ENCODE assay signal across 8 cellular contexts in genomic region chrX:47649302-47649701, GRCh38. TPM values are rescaled to one million over a fixed set of nuclear protein-coding genes. Genes with fewer than 3 reads are reported as not detected.
DNase-seq lines count a peak whose midpoint lies in the region; ATAC-seq and TF ChIP-seq lines count a peak whose summit lies in the region.

No MANE protein-coding gene starts in this region.

- no peak for DNase-seq in AG09309 (ENCODE audit: low read depth)
- DNase-seq in Jurkat, Clone E6-1 (ENCODE audit: low read depth, low spot score): no peak
- DNase-seq in cardiac fibroblast (ENCODE audit: low read depth in 2 of 2): no peak
- DNase-seq in naive B cell: no peak
- DNase-seq in NCI-H2107 treated with DMSO at 0.1 percent for 48 hours (lab: John Stamatoyannopoulos, UW; ENCODE audit: unreplicated experiment): no peak
- no peak for DNase-seq in RKO (ENCODE audit: low spot score)
- DNase-seq in GM10248 (ENCODE audit: extremely low spot score): no peak
- DNase-seq in effector CD8-positive, alpha-beta T cell (lab: John Stamatoyannopoulos, UW): no peak

- H3K9me3 Mint-ChIP-seq in naive B cell: no peaks in the 10 kb centered on the region

- peaks cover 0 to 5% of the 10 kb centered on the region in 2 donors for H3K36me3 Mint-ChIP-seq in naive B cell

- POLR2A ChIA-PET in GM10248 (lab: Yijun Ruan, JAX): interaction anchor here (0.6 to 1.2 kb wide), 2 partner anchors 93 to 94 kb away, joined by 5 to 6 read pairs; no protein-coding TSS in a partner anchor

- H3K4me3 Mint-ChIP-seq in naive B cell: peak overlapping the region; percentile 82 to 94 (median 86)

- CTCF ChIA-PET in GM10248 (lab: Yijun Ruan, JAX): no interaction called here

- peak overlapping the region in 4 of 6 donors; percentile 46 to 94 (median 83) for H3K27ac Mint-ChIP-seq in naive B cell

- H3K27me3 Mint-ChIP-seq in naive B cell: no peaks in the 10 kb centered on the region

- no peak for ATAC-seq in naive B cell (ENCODE audit: low read depth in 2 of 2)

- no peak for TF ChIP-seq CTCF in AG09309 (IDR thresholded peaks at IDR 0.05; ENCODE audit: control insufficient read depth, insufficient read depth, low read depth, low read length, missing control alignments)
- no peak for TF ChIP-seq CTCF in cardiac fibroblast (IDR thresholded peaks at IDR 0.05; ENCODE audit: low read depth, low read length)
- TF ChIP-seq CTCF in GM10248 (IDR thresholded peaks at IDR 0.05; ENCODE audit: control extremely low read depth, extremely low read depth, low read depth, missing control alignments): no peak

- H3K4me3 ChIP-seq in AG09309 (ENCODE audit: control insufficient read depth, low read depth, low read length) (peak overlapping the region; percentile 74), cardiac fibroblast (replicated peaks in 1 of 2; ENCODE audit: low read depth in 2 of 2, low read length in 2 of 2) (peak overlapping the region; percentile 72 to 73)
- H3K4me3 ChIP-seq in Jurkat, Clone E6-1 (ENCODE audit: low read length): peak overlapping the region; percentile 73

- peaks cover 27 to 44% (median 30%) of the 10 kb centered on the region in 3 donors for H3K4me1 Mint-ChIP-seq in naive B cell

RNA-seq across cellular contexts. Expression of gene ELK1, which starts 1.1 kb away (rescaled TPM):
- polyA plus RNA-seq in Jurkat, Clone E6-1 (2012; ENCODE audit: insufficient read depth, insufficient read length): 39.3 TPM
- polyA plus RNA-seq in naive B cell (ENCODE audit: low read depth in 6 of 6): 10 to 100 TPM; 14.0 to 23.7 (median 16.8) TPM

RNA-seq across cellular contexts. Expression of gene UXT, which starts 9.7 kb away (rescaled TPM):
- polyA plus RNA-seq in Jurkat, Clone E6-1 (2012; ENCODE audit: insufficient read depth, insufficient read length): 277 TPM
- polyA plus RNA-seq in naive B cell (ENCODE audit: low read depth in 6 of 6): 100 to 1,000 TPM; 281 to 349 (median 329) TPM

RNA-seq across cellular contexts. Expression of gene CFP, which starts 19.6 kb away (rescaled TPM):
- 2.1 TPM for polyA plus RNA-seq in Jurkat, Clone E6-1 (2012; ENCODE audit: insufficient read depth, insufficient read length)
- polyA plus RNA-seq in naive B cell (ENCODE audit: low read depth in 6 of 6): 1 to 10 TPM in 3 of 6 donors, under 1 TPM in 2, not detected in 1; 0.70 to 1.7 (median 1.4) TPM

RNA-seq across cellular contexts. Expression of gene SYN1, which starts 29.6 kb away (rescaled TPM):
- 2.0 TPM for polyA plus RNA-seq in Jurkat, Clone E6-1 (2012; ENCODE audit: insufficient read depth, insufficient read length)
- not detected for polyA plus RNA-seq in naive B cell (ENCODE audit: low read depth in 6 of 6)
